19 cellular contexts compared by ENCODE assay signal in genomic region chr3:104892044-104892443, GRCh38.
"Had no signal": no experiment of that assay in that cellular context is flagged by ENCODE, and none has a peak within 500 bp of the region (broad histone marks: within the 10 kb centered on the region; RNA-seq: fewer than 3 reads in every experiment).

No MANE protein-coding gene starts in this region.

- H3K4me3 Mint-ChIP-seq: endodermal cell; naive thymus-derived CD8-positive, alpha-beta T cell; stimulated activated naive B cell treated with anti-CD40 and anti-IgM and Interleukin-4, amounts not matched to agents 10 μg/mL and 1 μg/mL and 100 μg/mL, for 72 hours; stimulated activated naive CD8-positive, alpha-beta T cell treated with anti-CD3 and anti-CD28 coated beads, Interleukin-15, amount 100 ng/mL, for 72 hours had no signal

- H3K36me3 ChIP-seq: left ventricle myocardium inferior, neutrophil, spleen, tibial nerve, upper lobe of right lung, vagina had no signal

- H3K27ac Mint-ChIP-seq: endodermal cell; naive thymus-derived CD8-positive, alpha-beta T cell; stimulated activated naive B cell treated with anti-CD40 and anti-IgM and Interleukin-4, amounts not matched to agents 10 μg/mL and 1 μg/mL and 100 μg/mL, for 72 hours; stimulated activated naive CD8-positive, alpha-beta T cell treated with anti-CD3 and anti-CD28 coated beads, Interleukin-15, amount 100 ng/mL, for 72 hours had no signal

- H3K4me1 Mint-ChIP-seq: naive thymus-derived CD8-positive, alpha-beta T cell; stimulated activated naive CD8-positive, alpha-beta T cell treated with anti-CD3 and anti-CD28 coated beads, Interleukin-15, amount 100 ng/mL, for 72 hours had no signal

- DNase-seq: effector CD4-positive, alpha-beta T cell; endodermal cell; erythroblast; foreskin keratinocyte; kidney; left cardiac atrium; left ventricle myocardium inferior; naive thymus-derived CD8-positive, alpha-beta T cell; spleen; stimulated activated CD4-positive, alpha-beta T cell treated with anti-CD3 and anti-CD28 coated beads, Interleukin-15, amount 100 ng/mL, for 24 hours; stimulated activated CD4-positive, alpha-beta T cell treated with anti-CD3 and anti-CD28 coated beads, Interleukin-1b, Interleukin-23, amount 100 ng/mL, for 48 hours; stimulated activated CD4-positive, alpha-beta T cell treated with anti-CD3 and anti-CD28 coated beads, Interleukin-4, amount 100 ng/mL, for 4 hours; stimulated activated naive B cell treated with anti-CD40 and anti-IgM and Interleukin-4, amounts not matched to agents 10 μg/mL and 1 μg/mL and 100 μg/mL, for 72 hours; stimulated activated naive CD8-positive, alpha-beta T cell treated with anti-CD3 and anti-CD28 coated beads, Interleukin-15, amount 100 ng/mL, for 72 hours; testis; upper lobe of right lung had no signal

- H3K4me3 ChIP-seq: left ventricle myocardium inferior, spleen, testis, tibial nerve, upper lobe of right lung, vagina had no signal

- H3K27me3 Mint-ChIP-seq: naive thymus-derived CD8-positive, alpha-beta T cell; stimulated activated naive B cell treated with anti-CD40 and anti-IgM and Interleukin-4, amounts not matched to agents 10 μg/mL and 1 μg/mL and 100 μg/mL, for 72 hours; stimulated activated naive CD8-positive, alpha-beta T cell treated with anti-CD3 and anti-CD28 coated beads, Interleukin-15, amount 100 ng/mL, for 72 hours had no signal

- H3K27ac ChIP-seq: foreskin keratinocyte, left ventricle myocardium inferior, neutrophil, spleen, testis, tibial nerve, upper lobe of right lung, vagina had no signal

- H3K4me1 ChIP-seq: foreskin keratinocyte, left ventricle myocardium inferior, spleen, testis, tibial nerve, upper lobe of right lung, vagina had no signal

- H3K9me3 Mint-ChIP-seq: endodermal cell had no signal

- H3K27me3 ChIP-seq: foreskin keratinocyte, neutrophil, spleen, testis, tibial nerve, upper lobe of right lung, vagina had no signal

- H3K9me3 ChIP-seq: left ventricle myocardium inferior, neutrophil, spleen, testis, tibial nerve, upper lobe of right lung, vagina had no signal

- H3K36me3 Mint-ChIP-seq: naive thymus-derived CD8-positive, alpha-beta T cell; stimulated activated naive B cell treated with anti-CD40 and anti-IgM and Interleukin-4, amounts not matched to agents 10 μg/mL and 1 μg/mL and 100 μg/mL, for 72 hours had no signal
